ENCODE assay signal across 3 cellular contexts in the genomic region with DNA sequence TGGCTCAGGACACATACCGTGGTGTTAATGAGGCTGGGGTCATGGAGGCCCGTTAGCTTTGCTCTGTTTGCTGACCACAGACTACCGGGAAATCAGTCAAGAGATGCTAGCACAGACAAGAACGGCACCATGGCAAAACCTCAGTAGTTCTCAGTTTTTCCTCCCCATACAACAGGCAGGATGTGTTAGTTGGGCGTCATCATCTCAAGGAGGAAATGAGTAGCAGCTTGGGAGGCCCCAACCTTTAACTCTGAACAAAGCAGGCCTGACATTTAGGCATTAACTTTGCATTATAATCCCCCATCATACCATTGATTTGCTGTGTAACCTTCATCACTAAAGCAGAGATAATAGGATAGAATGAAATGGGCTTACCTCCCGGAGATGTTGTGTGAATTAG.
TF ChIP-seq lines count a peak whose summit lies in the region.

No MANE protein-coding gene starts in this region.

TF ChIP-seq in WTC11, 78 proteins besides CTCF, POLR2A, EP300 and RAD21:
- TF ChIP-seq ZNF317 (CRISPR knock-in tag; IDR thresholded peaks at IDR 0.05; ENCODE audit: borderline replicate concordance, low read depth) (no peak), GABPB1 (CRISPR knock-in tag; IDR thresholded peaks at IDR 0.05) (no peak), JAZF1 (CRISPR knock-in tag; IDR thresholded peaks at IDR 0.05) (no peak), IRF2 (CRISPR knock-in tag; IDR thresholded peaks at IDR 0.05; ENCODE audit: borderline replicate concordance, low read depth) (no peak), NR1H2 (CRISPR knock-in tag; IDR thresholded peaks at IDR 0.05) (no peak)
- TF ChIP-seq, protein P1, sequence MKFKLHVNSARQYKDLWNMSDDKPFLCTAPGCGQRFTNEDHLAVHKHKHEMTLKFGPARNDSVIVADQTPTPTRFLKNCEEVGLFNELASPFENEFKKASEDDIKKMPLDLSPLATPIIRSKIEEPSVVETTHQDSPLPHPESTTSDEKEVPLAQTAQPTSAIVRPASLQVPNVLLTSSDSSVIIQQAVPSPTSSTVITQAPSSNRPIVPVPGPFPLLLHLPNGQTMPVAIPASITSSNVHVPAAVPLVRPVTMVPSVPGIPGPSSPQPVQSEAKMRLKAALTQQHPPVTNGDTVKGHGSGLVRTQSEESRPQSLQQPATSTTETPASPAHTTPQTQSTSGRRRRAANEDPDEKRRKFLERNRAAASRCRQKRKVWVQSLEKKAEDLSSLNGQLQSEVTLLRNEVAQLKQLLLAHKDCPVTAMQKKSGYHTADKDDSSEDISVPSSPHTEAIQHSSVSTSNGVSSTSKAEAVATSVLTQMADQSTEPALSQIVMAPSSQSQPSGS (CRISPR knock-in tag; IDR thresholded peaks at IDR 0.05; ENCODE audit: borderline replicate concordance, low read depth): no peak
- TF ChIP-seq, protein P2, sequence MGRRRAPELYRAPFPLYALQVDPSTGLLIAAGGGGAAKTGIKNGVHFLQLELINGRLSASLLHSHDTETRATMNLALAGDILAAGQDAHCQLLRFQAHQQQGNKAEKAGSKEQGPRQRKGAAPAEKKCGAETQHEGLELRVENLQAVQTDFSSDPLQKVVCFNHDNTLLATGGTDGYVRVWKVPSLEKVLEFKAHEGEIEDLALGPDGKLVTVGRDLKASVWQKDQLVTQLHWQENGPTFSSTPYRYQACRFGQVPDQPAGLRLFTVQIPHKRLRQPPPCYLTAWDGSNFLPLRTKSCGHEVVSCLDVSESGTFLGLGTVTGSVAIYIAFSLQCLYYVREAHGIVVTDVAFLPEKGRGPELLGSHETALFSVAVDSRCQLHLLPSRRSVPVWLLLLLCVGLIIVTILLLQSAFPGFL (CRISPR knock-in tag; IDR thresholded peaks at IDR 0.05; ENCODE audit: borderline replicate concordance): no peak
- TF ChIP-seq, protein P3, sequence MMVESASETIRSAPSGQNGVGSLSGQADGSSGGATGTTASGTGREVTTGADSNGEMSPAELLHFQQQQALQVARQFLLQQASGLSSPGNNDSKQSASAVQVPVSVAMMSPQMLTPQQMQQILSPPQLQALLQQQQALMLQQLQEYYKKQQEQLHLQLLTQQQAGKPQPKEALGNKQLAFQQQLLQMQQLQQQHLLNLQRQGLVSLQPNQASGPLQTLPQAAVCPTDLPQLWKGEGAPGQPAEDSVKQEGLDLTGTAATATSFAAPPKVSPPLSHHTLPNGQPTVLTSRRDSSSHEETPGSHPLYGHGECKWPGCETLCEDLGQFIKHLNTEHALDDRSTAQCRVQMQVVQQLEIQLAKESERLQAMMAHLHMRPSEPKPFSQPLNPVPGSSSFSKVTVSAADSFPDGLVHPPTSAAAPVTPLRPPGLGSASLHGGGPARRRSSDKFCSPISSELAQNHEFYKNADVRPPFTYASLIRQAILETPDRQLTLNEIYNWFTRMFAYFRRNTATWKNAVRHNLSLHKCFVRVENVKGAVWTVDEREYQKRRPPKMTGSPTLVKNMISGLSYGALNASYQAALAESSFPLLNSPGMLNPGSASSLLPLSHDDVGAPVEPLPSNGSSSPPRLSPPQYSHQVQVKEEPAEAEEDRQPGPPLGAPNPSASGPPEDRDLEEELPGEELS (CRISPR knock-in tag; IDR thresholded peaks at IDR 0.05): no peak
TF ChIP-seq in WTC11: peak in this region for 0.

TF ChIP-seq in H1, 55 proteins besides CTCF, POLR2A, EP300 and RAD21 (continued from another document):
- TF ChIP-seq HDAC2 (IDR thresholded peaks at IDR 0.05; ENCODE audit: borderline replicate concordance in 1 of 2, low read depth in 2 of 2, low read length in 2 of 2) (no peak), CTBP2 (IDR thresholded peaks at IDR 0.05; ENCODE audit: borderline replicate concordance, insufficient read depth, insufficient read length, low read length) (no peak), CBX5 (IDR thresholded peaks at IDR 0.05; ENCODE audit: low read depth, low read length) (no peak), GABPA (IDR thresholded peaks at IDR 0.05; ENCODE audit: borderline replicate concordance, insufficient read depth, low read length) (no peak), PHF8 (conservative IDR thresholded peaks at IDR 0.05; ENCODE audit: low read depth, low read length) (no peak), NANOG (IDR thresholded peaks at IDR 0.05; ENCODE audit: insufficient read depth, low read depth, low read length, poor library complexity, severe bottlenecking) (no peak), TAF7 (optimal IDR thresholded peaks at IDR 0.05; ENCODE audit: borderline replicate concordance, low read depth, low read length) (no peak), CREB1 (IDR thresholded peaks at IDR 0.05) (no peak), TAF1 (IDR thresholded peaks at IDR 0.05; ENCODE audit: low read depth, low read length) (no peak), TBP (IDR thresholded peaks at IDR 0.05; ENCODE audit: low read depth, low read length) (no peak)

TF ChIP-seq in HepG2, 621 proteins besides CTCF, POLR2A, EP300 and RAD21 (continued from another document):
- no peak for TF ChIP-seq ZNF354B (CRISPR knock-in tag; IDR thresholded peaks at IDR 0.05)
- TF ChIP-seq ZFP36 (IDR thresholded peaks at IDR 0.05; ENCODE audit: borderline replicate concordance, low read depth, low read length, partially characterized antibody): no peak
- TF ChIP-seq, protein P4, sequence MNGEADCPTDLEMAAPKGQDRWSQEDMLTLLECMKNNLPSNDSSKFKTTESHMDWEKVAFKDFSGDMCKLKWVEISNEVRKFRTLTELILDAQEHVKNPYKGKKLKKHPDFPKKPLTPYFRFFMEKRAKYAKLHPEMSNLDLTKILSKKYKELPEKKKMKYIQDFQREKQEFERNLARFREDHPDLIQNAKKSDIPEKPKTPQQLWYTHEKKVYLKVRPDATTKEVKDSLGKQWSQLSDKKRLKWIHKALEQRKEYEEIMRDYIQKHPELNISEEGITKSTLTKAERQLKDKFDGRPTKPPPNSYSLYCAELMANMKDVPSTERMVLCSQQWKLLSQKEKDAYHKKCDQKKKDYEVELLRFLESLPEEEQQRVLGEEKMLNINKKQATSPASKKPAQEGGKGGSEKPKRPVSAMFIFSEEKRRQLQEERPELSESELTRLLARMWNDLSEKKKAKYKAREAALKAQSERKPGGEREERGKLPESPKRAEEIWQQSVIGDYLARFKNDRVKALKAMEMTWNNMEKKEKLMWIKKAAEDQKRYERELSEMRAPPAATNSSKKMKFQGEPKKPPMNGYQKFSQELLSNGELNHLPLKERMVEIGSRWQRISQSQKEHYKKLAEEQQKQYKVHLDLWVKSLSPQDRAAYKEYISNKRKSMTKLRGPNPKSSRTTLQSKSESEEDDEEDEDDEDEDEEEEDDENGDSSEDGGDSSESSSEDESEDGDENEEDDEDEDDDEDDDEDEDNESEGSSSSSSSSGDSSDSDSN (CRISPR knock-in tag; IDR thresholded peaks at IDR 0.05): no peak
- TF ChIP-seq KAT2B (IDR thresholded peaks at IDR 0.05; ENCODE audit: borderline replicate concordance, low read depth, low read length): no peak
- TF ChIP-seq PRMT3 (CRISPR knock-in tag; IDR thresholded peaks at IDR 0.05; ENCODE audit: borderline replicate concordance, low read depth): no peak
- TF ChIP-seq RELA (CRISPR knock-in tag; IDR thresholded peaks at IDR 0.05): no peak
- TF ChIP-seq XBP1 (CRISPR knock-in tag; IDR thresholded peaks at IDR 0.05): no peak
- no peak for TF ChIP-seq HDAC6 (IDR thresholded peaks at IDR 0.05; ENCODE audit: low read depth, low read length)
- no peak for TF ChIP-seq HNRNPH1 (optimal IDR thresholded peaks at IDR 0.05; ENCODE audit: low read depth, low read length)
- TF ChIP-seq, protein P5, sequence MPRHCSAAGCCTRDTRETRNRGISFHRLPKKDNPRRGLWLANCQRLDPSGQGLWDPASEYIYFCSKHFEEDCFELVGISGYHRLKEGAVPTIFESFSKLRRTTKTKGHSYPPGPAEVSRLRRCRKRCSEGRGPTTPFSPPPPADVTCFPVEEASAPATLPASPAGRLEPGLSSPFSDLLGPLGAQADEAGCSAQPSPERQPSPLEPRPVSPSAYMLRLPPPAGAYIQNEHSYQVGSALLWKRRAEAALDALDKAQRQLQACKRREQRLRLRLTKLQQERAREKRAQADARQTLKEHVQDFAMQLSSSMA (CRISPR knock-in tag; IDR thresholded peaks at IDR 0.05): no peak
TF ChIP-seq in HepG2: peak in this region for 0.
